ENCODE assay signal across 9 cellular contexts in the genomic region with DNA sequence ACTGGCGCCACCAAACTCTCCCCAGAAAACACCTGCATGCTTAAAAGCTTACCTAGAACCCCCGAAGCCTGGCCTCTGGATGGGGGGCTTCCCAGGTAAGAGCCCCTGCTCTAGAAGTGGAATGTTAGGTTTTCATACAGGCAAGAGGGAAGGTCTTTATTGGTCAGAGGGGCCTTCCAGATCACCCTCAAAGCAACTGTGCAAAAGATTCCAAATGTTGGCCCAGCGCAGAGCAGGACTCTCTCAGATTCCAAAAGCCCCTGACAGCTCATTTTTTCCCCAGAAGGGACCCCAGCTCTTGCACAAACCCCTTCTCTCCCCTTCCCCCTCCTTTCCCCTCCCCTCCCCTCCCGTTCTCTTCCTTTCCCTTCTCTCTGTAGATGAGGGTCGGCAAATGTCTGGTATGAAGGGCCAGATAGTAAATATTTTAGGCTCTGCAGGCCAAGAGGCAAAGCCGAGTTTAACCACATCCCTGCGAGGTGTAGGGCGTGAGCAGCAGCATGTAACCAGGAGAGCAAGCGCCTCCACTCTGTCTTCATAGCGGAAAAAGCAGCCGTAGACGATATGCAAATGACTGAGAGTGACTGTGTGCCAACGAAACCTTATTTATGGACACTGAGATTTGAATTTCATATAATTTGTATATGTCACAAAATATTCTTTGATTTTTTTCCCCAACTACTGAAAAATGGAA.
DNase-seq lines count a peak whose midpoint lies in the region; ATAC-seq and TF ChIP-seq lines count a peak whose summit lies in the region.
"Had no signal": no experiment of that assay in that cellular context is flagged by ENCODE, and none has a peak within 500 bp of the region (broad histone marks: within the 10 kb centered on the region; RNA-seq: fewer than 3 reads in every experiment).

No MANE protein-coding gene starts in this region.

- H3K27ac Mint-ChIP-seq in T-helper 2 cell treated with Interferon-gamma antibody and Interleukin-4, amounts not matched to agents 5 μg/mL and 100 μg/mL, for 36 hours, result peak overlapping the region; percentile 97

- H3K9me3 ChIP-seq in mammary epithelial cell (replicated peaks; ENCODE audit: insufficient read depth, low read length) (no peaks in the 10 kb centered on the region), parathyroid adenoma (ENCODE audit: control insufficient read depth, low read length) (no peaks in the 10 kb centered on the region), colonic mucosa (no peaks in the 10 kb centered on the region)
- H3K9me3 ChIP-seq: breast epithelium had no signal

- H3K4me3 ChIP-seq in mammary epithelial cell (replicated peaks in 1 of 3; ENCODE audit: insufficient read depth in 1 of 3, low read depth in 2 of 3, low read length in 3 of 3) (no peak overlapping the region), parathyroid adenoma (ENCODE audit: low read depth, low read length) (no peak overlapping the region), colonic mucosa (no peak overlapping the region)

- BruUV-seq in mammary epithelial cell (replicated peaks; lab: Mats Ljungman, UMichigan), result TSS peak; percentile 92

- ATAC-seq in Right ventricle myocardium superior (ENCODE audit: poor library complexity), result no peak
- ATAC-seq in HG03135 (IDR thresholded peaks at IDR 0.05; ENCODE audit: unreplicated experiment), result peak; percentile 71

- dilution Hi-C loops in mammary epithelial cell (cut with HindIII; ENCODE audit: low sequenced_read_pairs), result no loop called here

- intact Hi-C loops in cardiac septum (cut with DNase I) (no loop called here), Right ventricle myocardium superior (cut with DNase I) (loop anchor here (10.0 kb wide), 1 partner anchor 111 kb away; no protein-coding TSS in a partner anchor), mammary epithelial cell (cut with micrococcal nuclease) (loop anchor here (5.0 kb wide), 1 partner anchor 108 kb away; no protein-coding TSS in a partner anchor), colonic mucosa (cut with DNase I) (no loop called here)

- peaks cover 46% of the 10 kb centered on the region for H3K4me1 ChIP-seq in mammary epithelial cell (ENCODE audit: insufficient read depth, low read length)
- H3K4me1 ChIP-seq in parathyroid adenoma, result peaks cover 14% of the 10 kb centered on the region
- H3K4me1 ChIP-seq in colonic mucosa, result no peaks in the 10 kb centered on the region

- H3K36me3 ChIP-seq in mammary epithelial cell (ENCODE audit: insufficient read depth, low read length) (no peaks in the 10 kb centered on the region), parathyroid adenoma (ENCODE audit: control insufficient read depth, insufficient read depth, low read length) (no peaks in the 10 kb centered on the region), colonic mucosa (no peaks in the 10 kb centered on the region)
- H3K36me3 ChIP-seq: breast epithelium had no signal

- TF ChIP-seq CTCF in mammary epithelial cell (conservative IDR thresholded peaks at IDR 0.05 in 1 of 2, IDR thresholded peaks at IDR 0.05 in 1 of 2; ENCODE audit: extremely low read depth in 1 of 2, insufficient read depth in 1 of 2, low read depth in 1 of 2, low read length in 2 of 2) (no peak), parathyroid adenoma (IDR thresholded peaks at IDR 0.05) (no peak), colonic mucosa (IDR thresholded peaks at IDR 0.05) (no peak)

- no peaks in the 10 kb centered on the region for H3K27me3 Mint-ChIP-seq in T-helper 2 cell treated with Interferon-gamma antibody and Interleukin-4, amounts not matched to agents 5 μg/mL and 100 μg/mL, for 36 hours (ENCODE audit: low read depth)

- WGBS in mammary epithelial cell (ENCODE audit: low coverage, missing lambda C conversion rate), result 78% methylated on average over 10 of the region's 13 CpGs

- DNase-seq in cardiac septum (ENCODE audit: low spot score) (peak; percentile 55), Right ventricle myocardium superior (no peak), mammary epithelial cell (no peak), colonic mucosa (no peak), cerebellar cortex (ENCODE audit: low spot score) (no peak)
- DNase-seq in T-helper 2 cell treated with Interferon-gamma antibody and Interleukin-4, amounts not matched to agents 5 μg/mL and 100 μg/mL, for 36 hours (ENCODE audit: low spot score), result peak; percentile 56

- H3K27ac ChIP-seq in mammary epithelial cell (ENCODE audit: insufficient read depth, low read depth, low read length), result peak overlapping the region; percentile 71
- H3K27ac ChIP-seq in parathyroid adenoma, result peak overlapping the region; percentile 40
- no peak overlapping the region for H3K27ac ChIP-seq in colonic mucosa

- peak overlapping the region; percentile 90 for H3K4me3 Mint-ChIP-seq in T-helper 2 cell treated with Interferon-gamma antibody and Interleukin-4, amounts not matched to agents 5 μg/mL and 100 μg/mL, for 36 hours

- H4K20me1 ChIP-seq in mammary epithelial cell (ENCODE audit: insufficient read depth, low read length), result no peaks in the 10 kb centered on the region

- no peaks in the 10 kb centered on the region for H3K27me3 ChIP-seq in mammary epithelial cell (ENCODE audit: insufficient read depth, low read length)
- no peaks in the 10 kb centered on the region for H3K27me3 ChIP-seq in parathyroid adenoma (ENCODE audit: control insufficient read depth, insufficient read depth, low read length)
- H3K27me3 ChIP-seq in colonic mucosa, result no peaks in the 10 kb centered on the region
- H3K27me3 ChIP-seq: breast epithelium had no signal

- CTCF ChIA-PET in mammary epithelial cell (lab: Charles Lee; ENCODE audit: low non-redundant PET), result no interaction called here

- H3K4me2 ChIP-seq in mammary epithelial cell (ENCODE audit: insufficient read depth, low read depth, low read length) (peak overlapping the region; percentile 59), parathyroid adenoma (ENCODE audit: low read length) (no peak overlapping the region)

- no peaks in the 10 kb centered on the region for H3K9me3 Mint-ChIP-seq in T-helper 2 cell treated with Interferon-gamma antibody and Interleukin-4, amounts not matched to agents 5 μg/mL and 100 μg/mL, for 36 hours

- H3K79me2 ChIP-seq in mammary epithelial cell (ENCODE audit: insufficient read depth, low read length) (no peaks in the 10 kb centered on the region), parathyroid adenoma (peaks cover 12% of the 10 kb centered on the region)

- no peaks in the 10 kb centered on the region for H3K36me3 Mint-ChIP-seq in T-helper 2 cell treated with Interferon-gamma antibody and Interleukin-4, amounts not matched to agents 5 μg/mL and 100 μg/mL, for 36 hours (ENCODE audit: low read depth)

- peaks cover 43% of the 10 kb centered on the region for H3K4me1 Mint-ChIP-seq in T-helper 2 cell treated with Interferon-gamma antibody and Interleukin-4, amounts not matched to agents 5 μg/mL and 100 μg/mL, for 36 hours (ENCODE audit: low read depth)

- in situ Hi-C loops in mammary epithelial cell (cut with MboI; ENCODE audit: low sequenced_read_pairs in 2 of 2), result no loop called here

- H3K9ac ChIP-seq in mammary epithelial cell (ENCODE audit: insufficient read depth, low read length), result no peak overlapping the region
- no peak overlapping the region for H3K9ac ChIP-seq in parathyroid adenoma
- H3K9ac ChIP-seq in colonic mucosa (ENCODE audit: low read depth in 2 of 2, low read length in 2 of 2), result peak overlapping the region in 1 of 2 donors; percentile 4

- H2AFZ ChIP-seq in mammary epithelial cell (ENCODE audit: low read depth, low read length) (no peak overlapping the region), parathyroid adenoma (no peak overlapping the region)

Comparison
In these comparisons a context has a peak if more than half of its experiments do, and no peak if none do; other contexts are left out.
1. DNase-seq: peak in cardiac septum (single experiment) and T-helper 2 cell treated with Interferon-gamma antibody and Interleukin-4, amounts not matched to agents 5 μg/mL and 100 μg/mL, for 36 hours (single experiment); none in Right ventricle myocardium superior (single experiment), mammary epithelial cell (single experiment), colonic mucosa (single experiment) and cerebellar cortex (single experiment).
2. intact Hi-C loops: an anchor here in Right ventricle myocardium superior (10.0 kb wide) and mammary epithelial cell (5.0 kb wide); none called in cardiac septum and colonic mucosa.